Comparison of ENCODE assay signal across 31 cellular contexts in the genomic region with DNA sequence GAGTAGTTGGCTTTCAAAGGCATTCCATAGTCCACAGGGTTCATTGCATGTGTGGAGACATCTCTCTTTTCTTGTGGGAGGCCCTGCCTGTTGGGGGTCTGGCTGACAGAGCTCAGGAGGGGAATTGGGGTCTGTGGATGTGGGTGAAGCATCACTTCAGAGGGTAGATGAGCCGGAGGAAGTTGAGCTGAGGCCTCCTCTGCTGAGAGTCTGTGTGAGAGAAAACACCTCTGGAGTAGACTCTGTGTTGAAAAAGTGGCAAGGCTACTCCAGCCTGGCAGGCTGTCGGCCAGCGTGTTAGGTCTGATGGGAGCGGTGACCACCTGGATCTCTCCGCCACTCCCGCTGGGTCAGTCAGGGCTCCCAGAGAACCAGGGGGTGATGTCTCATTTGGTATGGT.
"Had no signal": no experiment of that assay in that cellular context is flagged by ENCODE, and none has a peak within 500 bp of the region (broad histone marks: within the 10 kb centered on the region; RNA-seq: fewer than 3 reads in every experiment).

No MANE protein-coding gene starts in this region.

- H3K4me1 Mint-ChIP-seq: activated B cell treated with CpG ODN at 0.5 μM for 24 hours, brain, endodermal cell had no signal

- H3K4me3 Mint-ChIP-seq: activated B cell treated with CpG ODN at 0.5 μM for 24 hours; activated CD8-positive, alpha-beta T cell treated with anti-CD3 and anti-CD28 coated beads for 36 hours; activated naive CD4-positive, alpha-beta T cell treated with anti-CD3 and anti-CD28 coated beads, Interleukin-2, amount 10 ng/mL, durations not matched to agents 7 days and 5 days; activated naive CD8-positive, alpha-beta T cell treated with anti-CD3 and anti-CD28 coated beads, Interleukin-2, amount 10 ng/mL, durations not matched to agents 7 days and 5 days; activated T-cell treated with anti-CD3 and anti-CD28 coated beads, Interleukin-2, amount 50 U/mL, for 24 hours; activated T-cell treated with anti-CD3 and anti-CD28 coated beads, Interleukin-2, amount 50 U/mL, for 72 hours; brain; endodermal cell; T-cell; T-helper 1 cell treated with Interleukin-12 subunit alpha and Interleukin-12 subunit beta and Interleukin-4 antibody, amounts not matched to agents 30 μg/mL and 1 μg/mL, for 36 hours had no signal

- H3K4me1 ChIP-seq: breast epithelium, colonic mucosa had no signal

- H3K27ac ChIP-seq: ascending aorta, breast epithelium, cardiac muscle cell, colonic mucosa, WERI-Rb-1 had no signal

- H3K27me3 Mint-ChIP-seq: activated B cell treated with CpG ODN at 0.5 μM for 24 hours; activated CD8-positive, alpha-beta T cell treated with anti-CD3 and anti-CD28 coated beads for 36 hours; activated naive CD8-positive, alpha-beta T cell treated with anti-CD3 and anti-CD28 coated beads, Interleukin-2, amount 10 ng/mL, durations not matched to agents 7 days and 5 days; activated T-cell treated with anti-CD3 and anti-CD28 coated beads, Interleukin-2, amount 50 U/mL, for 24 hours had no signal

- H3K27ac Mint-ChIP-seq: activated B cell treated with CpG ODN at 0.5 μM for 24 hours; activated CD8-positive, alpha-beta T cell treated with anti-CD3 and anti-CD28 coated beads for 36 hours; activated naive CD4-positive, alpha-beta T cell treated with anti-CD3 and anti-CD28 coated beads, Interleukin-2, amount 10 ng/mL, durations not matched to agents 7 days and 5 days; activated naive CD4-positive, alpha-beta T cell treated with anti-CD3 and anti-CD28 coated beads, Interleukin-2, amount 50 U/mL, for 72 hours; activated naive CD8-positive, alpha-beta T cell treated with anti-CD3 and anti-CD28 coated beads, Interleukin-2, amount 10 ng/mL, durations not matched to agents 7 days and 5 days; activated T-cell treated with anti-CD3 and anti-CD28 coated beads, Interleukin-2, amount 50 U/mL, for 24 hours; activated T-cell treated with anti-CD3 and anti-CD28 coated beads, Interleukin-2, amount 50 U/mL, for 72 hours; brain; endodermal cell; T-cell; T-helper 1 cell treated with Interleukin-12 subunit alpha and Interleukin-12 subunit beta and Interleukin-4 antibody, amounts not matched to agents 30 μg/mL and 1 μg/mL, for 36 hours had no signal

- H3K9me3 ChIP-seq: ascending aorta, breast epithelium, colonic mucosa had no signal

- ATAC-seq: activated CD4-positive, CD25-positive, alpha-beta regulatory T cell treated with anti-CD3 and anti-CD28 coated beads, Interleukin-2, amount 50 U/mL, for 24 hours; activated CD8-positive, alpha-beta T cell treated with anti-CD3 and anti-CD28 coated beads for 36 hours; activated naive CD4-positive, alpha-beta T cell treated with anti-CD3 and anti-CD28 coated beads, Interleukin-2, amount 50 U/mL, for 72 hours; activated T-cell treated with anti-CD3 and anti-CD28 coated beads, Interleukin-2, amount 50 U/mL, for 72 hours; esophagus mucosa; T-cell had no signal

- H3K27me3 ChIP-seq: ascending aorta, breast epithelium, cardiac muscle cell, colonic mucosa had no signal

- H3K36me3 Mint-ChIP-seq: activated naive CD4-positive, alpha-beta T cell treated with anti-CD3 and anti-CD28 coated beads, Interleukin-2, amount 50 U/mL, for 72 hours; activated naive CD8-positive, alpha-beta T cell treated with anti-CD3 and anti-CD28 coated beads, Interleukin-2, amount 10 ng/mL, durations not matched to agents 7 days and 5 days; brain; T-cell had no signal

- H3K36me3 ChIP-seq: ascending aorta, breast epithelium, cardiac muscle cell, colonic mucosa, WERI-Rb-1 had no signal

- H3K4me3 ChIP-seq: ascending aorta, breast epithelium, cardiac muscle cell, colonic mucosa had no signal

- H3K9me3 Mint-ChIP-seq: activated B cell treated with CpG ODN at 0.5 μM for 24 hours; activated CD8-positive, alpha-beta T cell treated with anti-CD3 and anti-CD28 coated beads for 36 hours; activated naive CD8-positive, alpha-beta T cell treated with anti-CD3 and anti-CD28 coated beads, Interleukin-2, amount 10 ng/mL, durations not matched to agents 7 days and 5 days; activated T-cell treated with anti-CD3 and anti-CD28 coated beads, Interleukin-2, amount 50 U/mL, for 24 hours; endodermal cell; T-cell; T-helper 1 cell treated with Interleukin-12 subunit alpha and Interleukin-12 subunit beta and Interleukin-4 antibody, amounts not matched to agents 30 μg/mL and 1 μg/mL, for 36 hours had no signal

- DNase-seq: activated B cell treated with CpG ODN at 0.5 μM for 24 hours; activated CD4-positive, alpha-beta T cell treated with anti-CD3 and anti-CD28 coated beads for 48 hours; activated CD4-positive, alpha-beta T cell treated with anti-CD3 and anti-CD28 coated beads, Interleukin-2, amount 50 U/mL, for 4 hours; activated CD8-positive, alpha-beta memory T cell treated with anti-CD3 and anti-CD28 coated beads for 24 hours; activated CD8-positive, alpha-beta memory T cell treated with anti-CD3 and anti-CD28 coated beads, Interleukin-2, amount 50 U/mL, for 4 hours; activated CD8-positive, alpha-beta T cell treated with anti-CD3 and anti-CD28 coated beads for 36 hours; activated gamma-delta T cell; activated naive CD4-positive, alpha-beta T cell; activated naive CD4-positive, alpha-beta T cell treated with anti-CD3 and anti-CD28 coated beads, Interleukin-2, amount 10 ng/mL, durations not matched to agents 7 days and 5 days; activated naive CD8-positive, alpha-beta T cell treated with anti-CD3 and anti-CD28 coated beads, Interleukin-2, amount 10 ng/mL, durations not matched to agents 7 days and 5 days; activated T-cell treated with anti-CD3 and anti-CD28 coated beads for 4 hours; activated T-cell treated with anti-CD3 and anti-CD28 coated beads, Interleukin-2, amount 50 U/mL, for 24 hours; activated T-cell treated with anti-CD3 and anti-CD28 coated beads, Interleukin-2, amount 50 U/mL, for 72 hours; central memory CD4-positive, alpha-beta T cell; cerebellar nuclear complex; colonic mucosa; effector memory CD4-positive, alpha-beta T cell; endodermal cell; foreskin fibroblast; SW 1271; T-cell; T-helper 9 cell; WERI-Rb-1 had no signal
